2 cellular contexts compared by ENCODE assay signal in the genomic region with DNA sequence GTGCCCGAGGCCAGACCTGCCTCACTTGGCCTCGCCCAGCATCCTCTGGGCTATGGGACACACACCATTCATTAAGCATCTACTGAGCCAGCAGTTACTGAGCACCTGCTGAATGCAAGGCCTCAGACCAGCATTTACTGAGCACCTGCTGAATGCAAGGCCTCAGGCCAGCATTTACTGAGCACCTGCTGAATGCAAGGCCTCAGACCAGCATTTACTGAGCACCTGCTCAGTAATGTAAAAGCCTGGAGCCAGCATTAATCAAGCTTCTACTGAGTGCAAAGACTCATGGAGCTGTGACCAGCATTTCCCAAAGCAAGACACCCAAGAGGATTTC.
TF ChIP-seq lines count a peak whose summit lies in the region.

No MANE protein-coding gene starts in this region.

TF ChIP-seq in HEK293, 187 proteins besides CTCF, POLR2A, EP300 and RAD21:
- TF ChIP-seq, protein P1, sequence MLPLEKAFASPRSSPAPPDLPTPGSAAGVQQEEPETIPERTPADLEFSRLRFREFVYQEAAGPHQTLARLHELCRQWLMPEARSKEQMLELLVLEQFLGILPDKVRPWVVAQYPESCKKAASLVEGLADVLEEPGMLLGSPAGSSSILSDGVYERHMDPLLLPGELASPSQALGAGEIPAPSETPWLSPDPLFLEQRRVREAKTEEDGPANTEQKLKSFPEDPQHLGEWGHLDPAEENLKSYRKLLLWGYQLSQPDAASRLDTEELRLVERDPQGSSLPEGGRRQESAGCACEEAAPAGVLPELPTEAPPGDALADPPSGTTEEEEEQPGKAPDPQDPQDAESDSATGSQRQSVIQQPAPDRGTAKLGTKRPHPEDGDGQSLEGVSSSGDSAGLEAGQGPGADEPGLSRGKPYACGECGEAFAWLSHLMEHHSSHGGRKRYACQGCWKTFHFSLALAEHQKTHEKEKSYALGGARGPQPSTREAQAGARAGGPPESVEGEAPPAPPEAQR (tag by site-specific recombination; IDR thresholded peaks at IDR 0.05): no peak
- TF ChIP-seq, protein P2, sequence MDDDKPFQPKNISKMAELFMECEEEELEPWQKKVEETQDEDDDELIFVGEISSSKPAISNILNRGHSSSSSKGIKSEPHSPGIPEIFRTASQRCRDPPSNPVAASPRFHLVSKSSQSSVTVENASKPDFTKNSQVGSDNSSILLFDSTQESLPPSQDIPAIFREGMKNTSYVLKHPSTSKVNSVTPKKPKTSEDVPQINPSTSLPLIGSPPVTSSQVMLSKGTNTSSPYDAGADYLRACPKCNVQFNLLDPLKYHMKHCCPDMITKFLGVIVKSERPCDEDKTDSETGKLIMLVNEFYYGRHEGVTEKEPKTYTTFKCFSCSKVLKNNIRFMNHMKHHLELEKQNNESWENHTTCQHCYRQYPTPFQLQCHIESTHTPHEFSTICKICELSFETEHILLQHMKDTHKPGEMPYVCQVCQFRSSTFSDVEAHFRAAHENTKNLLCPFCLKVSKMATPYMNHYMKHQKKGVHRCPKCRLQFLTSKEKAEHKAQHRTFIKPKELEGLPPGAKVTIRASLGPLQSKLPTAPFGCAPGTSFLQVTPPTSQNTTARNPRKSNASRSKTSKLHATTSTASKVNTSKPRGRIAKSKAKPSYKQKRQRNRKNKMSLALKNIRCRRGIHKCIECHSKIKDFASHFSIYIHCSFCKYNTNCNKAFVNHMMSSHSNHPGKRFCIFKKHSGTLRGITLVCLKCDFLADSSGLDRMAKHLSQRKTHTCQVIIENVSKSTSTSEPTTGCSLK (tag by site-specific recombination; IDR thresholded peaks at IDR 0.05): no peak
- TF ChIP-seq ZNF792 (tag by site-specific recombination; IDR thresholded peaks at IDR 0.05) (peak; percentile 68; the same call in 1 of the 2 replicates), ZNF433 (tag by site-specific recombination; IDR thresholded peaks at IDR 0.05; ENCODE audit: low read depth) (no peak), ZNF580 (tag by site-specific recombination; IDR thresholded peaks at IDR 0.05) (no peak), SCRT1 (tag by site-specific recombination; IDR thresholded peaks at IDR 0.05; ENCODE audit: borderline replicate concordance) (no peak), ZNF514 (tag by site-specific recombination; IDR thresholded peaks at IDR 0.05) (no peak), ZNF501 (tag by site-specific recombination; IDR thresholded peaks at IDR 0.05) (no peak)

TF ChIP-seq in K562, 482 proteins besides CTCF, POLR2A, EP300 and RAD21:
- no peak for TF ChIP-seq POLR2AphosphoS2 (IDR thresholded peaks at IDR 0.05; ENCODE audit: low read length)
- TF ChIP-seq FOS (IDR thresholded peaks at IDR 0.05; ENCODE audit: extremely low read depth, insufficient read length): no peak
- peak; percentile 98 for TF ChIP-seq ZKSCAN8 (CRISPR knock-in tag; IDR thresholded peaks at IDR 0.05)
- TF ChIP-seq, protein P3, sequence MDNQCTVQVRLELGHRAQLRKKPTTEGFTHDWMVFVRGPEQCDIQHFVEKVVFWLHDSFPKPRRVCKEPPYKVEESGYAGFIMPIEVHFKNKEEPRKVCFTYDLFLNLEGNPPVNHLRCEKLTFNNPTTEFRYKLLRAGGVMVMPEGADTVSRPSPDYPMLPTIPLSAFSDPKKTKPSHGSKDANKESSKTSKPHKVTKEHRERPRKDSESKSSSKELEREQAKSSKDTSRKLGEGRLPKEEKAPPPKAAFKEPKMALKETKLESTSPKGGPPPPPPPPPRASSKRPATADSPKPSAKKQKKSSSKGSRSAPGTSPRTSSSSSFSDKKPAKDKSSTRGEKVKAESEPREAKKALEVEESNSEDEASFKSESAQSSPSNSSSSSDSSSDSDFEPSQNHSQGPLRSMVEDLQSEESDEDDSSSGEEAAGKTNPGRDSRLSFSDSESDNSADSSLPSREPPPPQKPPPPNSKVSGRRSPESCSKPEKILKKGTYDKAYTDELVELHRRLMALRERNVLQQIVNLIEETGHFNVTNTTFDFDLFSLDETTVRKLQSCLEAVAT (IDR thresholded peaks at IDR 0.05): no peak
- no peak for TF ChIP-seq ZBTB2 (IDR thresholded peaks at IDR 0.05)
- no peak for TF ChIP-seq ZNF316 (IDR thresholded peaks at IDR 0.05)
- TF ChIP-seq, protein P4, sequence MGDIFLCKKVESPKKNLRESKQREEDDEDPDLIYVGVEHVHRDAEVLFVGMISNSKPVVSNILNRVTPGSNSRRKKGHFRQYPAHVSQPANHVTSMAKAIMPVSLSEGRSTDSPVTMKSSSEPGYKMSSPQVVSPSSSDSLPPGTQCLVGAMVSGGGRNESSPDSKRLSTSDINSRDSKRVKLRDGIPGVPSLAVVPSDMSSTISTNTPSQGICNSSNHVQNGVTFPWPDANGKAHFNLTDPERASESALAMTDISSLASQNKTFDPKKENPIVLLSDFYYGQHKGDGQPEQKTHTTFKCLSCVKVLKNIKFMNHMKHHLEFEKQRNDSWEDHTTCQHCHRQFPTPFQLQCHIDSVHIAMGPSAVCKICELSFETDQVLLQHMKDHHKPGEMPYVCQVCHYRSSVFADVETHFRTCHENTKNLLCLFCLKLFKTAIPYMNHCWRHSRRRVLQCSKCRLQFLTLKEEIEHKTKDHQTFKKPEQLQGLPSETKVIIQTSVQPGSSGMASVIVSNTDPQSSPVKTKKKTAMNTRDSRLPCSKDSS (IDR thresholded peaks at IDR 0.05; ENCODE audit: low read depth, partially characterized antibody): no peak
